ENCODE assay signal across 1 cellular context in genomic region chr2:215436705-215437570, GRCh38.
TF ChIP-seq lines count a peak whose summit lies in the region.

No MANE protein-coding gene starts in this region.

TF ChIP-seq in GM23338, 12 proteins besides CTCF, POLR2A, EP300 and RAD21 (continued from another document):
- TF ChIP-seq, protein P1, sequence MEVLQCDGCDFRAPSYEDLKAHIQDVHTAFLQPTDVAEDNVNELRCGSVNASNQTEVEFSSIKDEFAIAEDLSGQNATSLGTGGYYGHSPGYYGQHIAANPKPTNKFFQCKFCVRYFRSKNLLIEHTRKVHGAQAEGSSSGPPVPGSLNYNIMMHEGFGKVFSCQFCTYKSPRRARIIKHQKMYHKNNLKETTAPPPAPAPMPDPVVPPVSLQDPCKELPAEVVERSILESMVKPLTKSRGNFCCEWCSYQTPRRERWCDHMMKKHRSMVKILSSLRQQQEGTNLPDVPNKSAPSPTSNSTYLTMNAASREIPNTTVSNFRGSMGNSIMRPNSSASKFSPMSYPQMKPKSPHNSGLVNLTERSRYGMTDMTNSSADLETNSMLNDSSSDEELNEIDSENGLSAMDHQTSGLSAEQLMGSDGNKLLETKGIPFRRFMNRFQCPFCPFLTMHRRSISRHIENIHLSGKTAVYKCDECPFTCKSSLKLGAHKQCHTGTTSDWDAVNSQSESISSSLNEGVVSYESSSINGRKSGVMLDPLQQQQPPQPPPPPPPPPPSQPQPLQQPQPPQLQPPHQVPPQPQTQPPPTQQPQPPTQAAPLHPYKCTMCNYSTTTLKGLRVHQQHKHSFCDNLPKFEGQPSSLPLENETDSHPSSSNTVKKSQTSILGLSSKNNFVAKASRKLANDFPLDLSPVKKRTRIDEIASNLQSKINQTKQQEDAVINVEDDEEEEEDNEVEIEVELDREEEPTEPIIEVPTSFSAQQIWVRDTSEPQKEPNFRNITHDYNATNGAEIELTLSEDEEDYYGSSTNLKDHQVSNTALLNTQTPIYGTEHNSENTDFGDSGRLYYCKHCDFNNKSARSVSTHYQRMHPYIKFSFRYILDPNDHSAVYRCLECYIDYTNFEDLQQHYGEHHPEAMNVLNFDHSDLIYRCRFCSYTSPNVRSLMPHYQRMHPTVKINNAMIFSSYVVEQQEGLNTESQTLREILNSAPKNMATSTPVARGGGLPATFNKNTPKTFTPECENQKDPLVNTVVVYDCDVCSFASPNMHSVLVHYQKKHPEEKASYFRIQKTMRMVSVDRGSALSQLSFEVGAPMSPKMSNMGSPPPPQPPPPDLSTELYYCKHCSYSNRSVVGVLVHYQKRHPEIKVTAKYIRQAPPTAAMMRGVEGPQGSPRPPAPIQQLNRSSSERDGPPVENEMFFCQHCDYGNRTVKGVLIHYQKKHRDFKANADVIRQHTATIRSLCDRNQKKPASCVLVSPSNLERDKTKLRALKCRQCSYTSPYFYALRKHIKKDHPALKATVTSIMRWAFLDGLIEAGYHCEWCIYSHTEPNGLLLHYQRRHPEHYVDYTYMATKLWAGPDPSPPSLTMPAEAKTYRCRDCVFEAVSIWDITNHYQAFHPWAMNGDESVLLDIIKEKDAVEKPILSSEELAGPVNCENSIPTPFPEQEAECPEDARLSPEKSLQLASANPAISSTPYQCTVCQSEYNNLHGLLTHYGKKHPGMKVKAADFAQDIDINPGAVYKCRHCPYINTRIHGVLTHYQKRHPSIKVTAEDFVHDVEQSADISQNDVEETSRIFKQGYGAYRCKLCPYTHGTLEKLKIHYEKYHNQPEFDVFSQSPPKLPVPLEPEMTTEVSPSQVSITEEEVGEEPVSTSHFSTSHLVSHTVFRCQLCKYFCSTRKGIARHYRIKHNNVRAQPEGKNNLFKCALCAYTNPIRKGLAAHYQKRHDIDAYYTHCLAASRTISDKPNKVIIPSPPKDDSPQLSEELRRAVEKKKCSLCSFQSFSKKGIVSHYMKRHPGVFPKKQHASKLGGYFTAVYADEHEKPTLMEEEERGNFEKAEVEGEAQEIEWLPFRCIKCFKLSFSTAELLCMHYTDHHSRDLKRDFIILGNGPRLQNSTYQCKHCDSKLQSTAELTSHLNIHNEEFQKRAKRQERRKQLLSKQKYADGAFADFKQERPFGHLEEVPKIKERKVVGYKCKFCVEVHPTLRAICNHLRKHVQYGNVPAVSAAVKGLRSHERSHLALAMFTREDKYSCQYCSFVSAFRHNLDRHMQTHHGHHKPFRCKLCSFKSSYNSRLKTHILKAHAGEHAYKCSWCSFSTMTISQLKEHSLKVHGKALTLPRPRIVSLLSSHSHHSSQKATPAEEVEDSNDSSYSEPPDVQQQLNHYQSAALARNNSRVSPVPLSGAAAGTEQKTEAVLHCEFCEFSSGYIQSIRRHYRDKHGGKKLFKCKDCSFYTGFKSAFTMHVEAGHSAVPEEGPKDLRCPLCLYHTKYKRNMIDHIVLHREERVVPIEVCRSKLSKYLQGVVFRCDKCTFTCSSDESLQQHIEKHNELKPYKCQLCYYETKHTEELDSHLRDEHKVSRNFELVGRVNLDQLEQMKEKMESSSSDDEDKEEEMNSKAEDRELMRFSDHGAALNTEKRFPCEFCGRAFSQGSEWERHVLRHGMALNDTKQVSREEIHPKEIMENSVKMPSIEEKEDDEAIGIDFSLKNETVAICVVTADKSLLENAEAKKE (CRISPR knock-in tag; IDR thresholded peaks at IDR 0.05), result no peak
- TF ChIP-seq ZNF114 (CRISPR knock-in tag; IDR thresholded peaks at IDR 0.05) (no peak), JUNB (IDR thresholded peaks at IDR 0.05; ENCODE audit: unreplicated experiment) (no peak), ETS1 (IDR thresholded peaks at IDR 0.05) (no peak), NANOG (IDR thresholded peaks at IDR 0.05; ENCODE audit: borderline replicate concordance) (no peak), POLR2AphosphoS5 (IDR thresholded peaks at IDR 0.05; ENCODE audit: low read depth) (no peak), EZH2phosphoT487 (IDR thresholded peaks at IDR 0.05; ENCODE audit: unreplicated experiment) (no peak), ZNF331 (CRISPR knock-in tag; IDR thresholded peaks at IDR 0.05; ENCODE audit: low read depth) (no peak), STAT1 (IDR thresholded peaks at IDR 0.05; ENCODE audit: unreplicated experiment) (no peak), EZH2 (IDR thresholded peaks at IDR 0.05; ENCODE audit: low read depth, unreplicated experiment) (no peak)
- TF ChIP-seq, protein P2, sequence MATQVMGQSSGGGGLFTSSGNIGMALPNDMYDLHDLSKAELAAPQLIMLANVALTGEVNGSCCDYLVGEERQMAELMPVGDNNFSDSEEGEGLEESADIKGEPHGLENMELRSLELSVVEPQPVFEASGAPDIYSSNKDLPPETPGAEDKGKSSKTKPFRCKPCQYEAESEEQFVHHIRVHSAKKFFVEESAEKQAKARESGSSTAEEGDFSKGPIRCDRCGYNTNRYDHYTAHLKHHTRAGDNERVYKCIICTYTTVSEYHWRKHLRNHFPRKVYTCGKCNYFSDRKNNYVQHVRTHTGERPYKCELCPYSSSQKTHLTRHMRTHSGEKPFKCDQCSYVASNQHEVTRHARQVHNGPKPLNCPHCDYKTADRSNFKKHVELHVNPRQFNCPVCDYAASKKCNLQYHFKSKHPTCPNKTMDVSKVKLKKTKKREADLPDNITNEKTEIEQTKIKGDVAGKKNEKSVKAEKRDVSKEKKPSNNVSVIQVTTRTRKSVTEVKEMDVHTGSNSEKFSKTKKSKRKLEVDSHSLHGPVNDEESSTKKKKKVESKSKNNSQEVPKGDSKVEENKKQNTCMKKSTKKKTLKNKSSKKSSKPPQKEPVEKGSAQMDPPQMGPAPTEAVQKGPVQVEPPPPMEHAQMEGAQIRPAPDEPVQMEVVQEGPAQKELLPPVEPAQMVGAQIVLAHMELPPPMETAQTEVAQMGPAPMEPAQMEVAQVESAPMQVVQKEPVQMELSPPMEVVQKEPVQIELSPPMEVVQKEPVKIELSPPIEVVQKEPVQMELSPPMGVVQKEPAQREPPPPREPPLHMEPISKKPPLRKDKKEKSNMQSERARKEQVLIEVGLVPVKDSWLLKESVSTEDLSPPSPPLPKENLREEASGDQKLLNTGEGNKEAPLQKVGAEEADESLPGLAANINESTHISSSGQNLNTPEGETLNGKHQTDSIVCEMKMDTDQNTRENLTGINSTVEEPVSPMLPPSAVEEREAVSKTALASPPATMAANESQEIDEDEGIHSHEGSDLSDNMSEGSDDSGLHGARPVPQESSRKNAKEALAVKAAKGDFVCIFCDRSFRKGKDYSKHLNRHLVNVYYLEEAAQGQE (IDR thresholded peaks at IDR 0.05; ENCODE audit: unreplicated experiment), result no peak
TF ChIP-seq in GM23338: peak in this region for 0.
